Comparison of ENCODE assay signal across 22 cellular contexts in genomic region chr13:36323951-36324566, GRCh38. TPM values are rescaled to one million over a fixed set of nuclear protein-coding genes. Genes with fewer than 3 reads are reported as not detected.
A peak's percentile ranks its signal among the peaks of the same experiment; 100 is the strongest.
DNase-seq lines count a peak whose midpoint lies in the region; ATAC-seq, FAIRE-seq and TF ChIP-seq lines count a peak whose summit lies in the region.
"Had no signal": no experiment of that assay in that cellular context is flagged by ENCODE, and none has a peak within 500 bp of the region (broad histone marks: within the 10 kb centered on the region; RNA-seq: fewer than 3 reads in every experiment).

No MANE protein-coding gene starts in this region.

- no peak for TF ChIP-seq CTCF in SK-N-SH (IDR thresholded peaks at IDR 0.05)

- 75% methylated on average over 1 of the region's 1 CpG for WGBS in SK-N-SH (ENCODE audit: low lambda C conversion rate)
- 94 to 100% (median 96%) methylated on average over 1 of the region's 1 CpG for WGBS in small intestine, 3 donors

- no peak overlapping the region for H3K4me3 ChIP-seq in SK-N-SH (ENCODE audit: low read depth in 2 of 2, low read length in 1 of 2)
- H3K4me3 ChIP-seq in SJCRH30 = no peak overlapping the region
- H3K4me3 ChIP-seq in small intestine (ENCODE audit: low read depth in 1 of 2, low read length in 2 of 2) = no peak overlapping the region
- H3K4me3 ChIP-seq: esophagus squamous epithelium, upper lobe of left lung had no signal

- no peak for TF ChIP-seq EP300 in SK-N-SH (IDR thresholded peaks at IDR 0.05; ENCODE audit: borderline replicate concordance in 1 of 2, low read depth in 1 of 2, low read length in 1 of 2)

- CTCF ChIA-PET in SK-N-SH (lab: Yijun Ruan, JAX) = interaction anchor here (0.9 to 1.5 kb wide), 2 partner anchors 23 to 412 kb away, joined by 3 to 4 read pairs; no protein-coding TSS in a partner anchor

- H3F3A ChIP-seq in SK-N-SH (replicated peaks; ENCODE audit: insufficient read depth) = no peaks in the 10 kb centered on the region

- no peaks in the 10 kb centered on the region for H4K20me1 ChIP-seq in SK-N-SH (ENCODE audit: insufficient read depth)

- H3K36me3 ChIP-seq in SK-N-SH (replicated peaks in 1 of 2; ENCODE audit: control insufficient read depth in 1 of 2, insufficient read depth in 2 of 2, low read length in 1 of 2) = peaks cover 0 to 18% of the 10 kb centered on the region in 2 experiments
- H3K36me3 ChIP-seq in SJCRH30 = peaks cover 69% of the 10 kb centered on the region
- H3K36me3 ChIP-seq in small intestine (ENCODE audit: control insufficient read depth in 2 of 2, insufficient read depth in 2 of 2, low read length in 2 of 2) = no peaks in the 10 kb centered on the region

- POLR2A ChIA-PET in SK-N-SH (lab: Yijun Ruan, JAX) = no interaction called here

- H3K27me3 ChIP-seq in SK-N-SH (ENCODE audit: insufficient read depth) (no peaks in the 10 kb centered on the region), SJCRH30 (no peaks in the 10 kb centered on the region), small intestine (ENCODE audit: control insufficient read depth in 2 of 2, insufficient read depth in 2 of 2, low read length in 2 of 2) (no peaks in the 10 kb centered on the region)
- H3K27me3 ChIP-seq: esophagus squamous epithelium, upper lobe of left lung had no signal

- TF ChIP-seq RAD21 in SK-N-SH (IDR thresholded peaks at IDR 0.05; ENCODE audit: low read length) = no peak

- DNase-seq in SK-N-SH (no peak), SJCRH30 (peak; percentile 42 to 43), fibroblast of gingiva (ENCODE audit: low read depth) (peak; percentile 3), small intestine (peak; percentile 9), SKM-1 treated with dmso at 0.1 percent for 144 hours (lab: John Stamatoyannopoulos, UW; ENCODE audit: unreplicated experiment) (no peak), mesenteric fat pad (ENCODE audit: low spot score) (no peak), C1 segment of cervical spinal cord (lab: John Stamatoyannopoulos, UW) (no peak)
- DNase-seq: activated CD4-positive, alpha-beta T cell treated with anti-CD3 and anti-CD28 coated beads, Interleukin-2, amount 50 U/mL, for 4 hours; activated gamma-delta T cell; amniotic stem cell; effector CD8-positive, alpha-beta T cell; esophagus squamous epithelium; Kasumi-1; kidney; NCI-H1105 treated with DMSO at 0.1 percent for 48 hours; NCI-H524; SHP77; stimulated activated naive CD8-positive, alpha-beta T cell treated with anti-CD3 and anti-CD28 coated beads, Interleukin-15, Interleukin-2, amounts not matched to agents 100 U/mL and 50 U/mL, for 24 hours; upper lobe of left lung had no signal

- H2AFZ ChIP-seq in SK-N-SH (ENCODE audit: low read depth) = no peak overlapping the region

- H3K4me1 ChIP-seq in SK-N-SH (ENCODE audit: control insufficient read depth in 1 of 2, insufficient read depth in 2 of 2, low read depth in 1 of 2, low read length in 1 of 2) = no peaks in the 10 kb centered on the region
- peaks cover 12% of the 10 kb centered on the region for H3K4me1 ChIP-seq in SJCRH30
- no peaks in the 10 kb centered on the region for H3K4me1 ChIP-seq in small intestine (ENCODE audit: control insufficient read depth in 2 of 2, insufficient read depth in 1 of 2, low read depth in 1 of 2, low read length in 1 of 2)
- H3K4me1 ChIP-seq: esophagus squamous epithelium, upper lobe of left lung had no signal

- H3K9me3 ChIP-seq in SK-N-SH (no peaks in the 10 kb centered on the region), SJCRH30 (replicated peaks) (no peaks in the 10 kb centered on the region), small intestine (ENCODE audit: control insufficient read depth, low read depth) (no peaks in the 10 kb centered on the region)
- H3K9me3 ChIP-seq: esophagus squamous epithelium, upper lobe of left lung had no signal

- no peaks in the 10 kb centered on the region for H3K79me2 ChIP-seq in SK-N-SH (ENCODE audit: insufficient read depth)

- H3K9me2 ChIP-seq in SK-N-SH = 0 out of 2 replicates have a peak, but pooled peaks cover 3% of the 10 kb centered on the region

- no peak overlapping the region for H3K9ac ChIP-seq in SK-N-SH

- FAIRE-seq in small intestine (lab: Jason Lieb, UNC) = no peak
- FAIRE-seq: kidney had no signal

- H3K4me2 ChIP-seq in SK-N-SH = no peak overlapping the region

- no peak; the same call in 1 of the 3 replicates for ATAC-seq in SK-N-SH treated with all-trans-retinoic acid at 6 μM for 48 hours
- ATAC-seq: stimulated activated naive CD8-positive, alpha-beta T cell treated with anti-CD3 and anti-CD28 coated beads, Interleukin-15, Interleukin-2, amounts not matched to agents 100 U/mL and 50 U/mL, for 24 hours had no signal

- peak overlapping the region; percentile 3 to 53; a peak in 2 of 4 replicates for H3K27ac ChIP-seq in SK-N-SH (ENCODE audit: low read depth in 2 of 2, low read length in 1 of 2)
- H3K27ac ChIP-seq in SJCRH30 = peak overlapping the region; percentile 68
- no peak overlapping the region for H3K27ac ChIP-seq in small intestine (ENCODE audit: low read depth in 1 of 2, low read length in 1 of 2)
- H3K27ac ChIP-seq: 22Rv1, esophagus squamous epithelium, upper lobe of left lung, VCaP had no signal

TF ChIP-seq in SK-N-SH, 30 proteins besides CTCF, POLR2A, EP300 and RAD21:
- TF ChIP-seq TAF1 (IDR thresholded peaks at IDR 0.05; ENCODE audit: borderline replicate concordance, low read depth, low read length) = no peak
- peak; percentile 22; the same call in 1 of the 2 replicates for TF ChIP-seq TCF12 (IDR thresholded peaks at IDR 0.05)
- TF ChIP-seq RCOR1 (IDR thresholded peaks at IDR 0.05; ENCODE audit: low read length) = no peak
- no peak for TF ChIP-seq GABPA (IDR thresholded peaks at IDR 0.05; ENCODE audit: low read depth)
- no peak for TF ChIP-seq MEF2A (IDR thresholded peaks at IDR 0.05; ENCODE audit: borderline replicate concordance, low read depth)
- TF ChIP-seq FOXM1 (IDR thresholded peaks at IDR 0.05; ENCODE audit: low read depth) = no peak
- no peak for TF ChIP-seq CHD2 (IDR thresholded peaks at IDR 0.05; ENCODE audit: low read length, partially characterized antibody)
- TF ChIP-seq FOSL2 (IDR thresholded peaks at IDR 0.05; ENCODE audit: borderline replicate concordance, low read depth) = no peak
TF ChIP-seq in SK-N-SH: peak in this region for 1.

TF ChIP-seq in SK-N-SH treated with all-trans-retinoic acid at 6 μM for 48 hours, 23 proteins besides CTCF, POLR2A, EP300 and RAD21 (continues in another document):
- TF ChIP-seq, protein P1, sequence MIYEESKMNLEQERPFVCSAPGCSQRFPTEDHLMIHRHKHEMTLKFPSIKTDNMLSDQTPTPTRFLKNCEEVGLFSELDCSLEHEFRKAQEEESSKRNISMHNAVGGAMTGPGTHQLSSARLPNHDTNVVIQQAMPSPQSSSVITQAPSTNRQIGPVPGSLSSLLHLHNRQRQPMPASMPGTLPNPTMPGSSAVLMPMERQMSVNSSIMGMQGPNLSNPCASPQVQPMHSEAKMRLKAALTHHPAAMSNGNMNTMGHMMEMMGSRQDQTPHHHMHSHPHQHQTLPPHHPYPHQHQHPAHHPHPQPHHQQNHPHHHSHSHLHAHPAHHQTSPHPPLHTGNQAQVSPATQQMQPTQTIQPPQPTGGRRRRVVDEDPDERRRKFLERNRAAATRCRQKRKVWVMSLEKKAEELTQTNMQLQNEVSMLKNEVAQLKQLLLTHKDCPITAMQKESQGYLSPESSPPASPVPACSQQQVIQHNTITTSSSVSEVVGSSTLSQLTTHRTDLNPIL (CRISPR knock-in tag; IDR thresholded peaks at IDR 0.05; ENCODE audit: low read depth) = no peak
- TF ChIP-seq PATZ1 (CRISPR knock-in tag; IDR thresholded peaks at IDR 0.05; ENCODE audit: borderline replicate concordance) (no peak), TOX (CRISPR knock-in tag; IDR thresholded peaks at IDR 0.05; ENCODE audit: borderline replicate concordance) (no peak), GLIS3 (CRISPR knock-in tag; IDR thresholded peaks at IDR 0.05) (no peak)
- TF ChIP-seq, protein P2, sequence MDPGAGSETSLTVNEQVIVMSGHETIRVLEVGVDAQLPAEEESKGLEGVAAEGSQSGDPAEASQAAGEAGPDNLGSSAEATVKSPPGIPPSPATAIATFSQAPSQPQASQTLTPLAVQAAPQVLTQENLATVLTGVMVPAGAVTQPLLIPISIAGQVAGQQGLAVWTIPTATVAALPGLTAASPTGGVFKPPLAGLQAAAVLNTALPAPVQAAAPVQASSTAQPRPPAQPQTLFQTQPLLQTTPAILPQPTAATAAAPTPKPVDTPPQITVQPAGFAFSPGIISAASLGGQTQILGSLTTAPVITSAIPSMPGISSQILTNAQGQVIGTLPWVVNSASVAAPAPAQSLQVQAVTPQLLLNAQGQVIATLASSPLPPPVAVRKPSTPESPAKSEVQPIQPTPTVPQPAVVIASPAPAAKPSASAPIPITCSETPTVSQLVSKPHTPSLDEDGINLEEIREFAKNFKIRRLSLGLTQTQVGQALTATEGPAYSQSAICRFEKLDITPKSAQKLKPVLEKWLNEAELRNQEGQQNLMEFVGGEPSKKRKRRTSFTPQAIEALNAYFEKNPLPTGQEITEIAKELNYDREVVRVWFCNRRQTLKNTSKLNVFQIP (CRISPR knock-in tag; IDR thresholded peaks at IDR 0.05; ENCODE audit: borderline replicate concordance, low read depth) = no peak

RNA-seq across cellular contexts. Expression of gene SPART, which starts 22.1 kb away (rescaled TPM):
- polyA plus RNA-seq in SK-N-SH (2012; rRNA removed) = 4.8 and 8.4 TPM in 2 replicates
- 7.6 TPM in 2 replicates for polyA plus RNA-seq in SK-N-SH (2012; cell fraction: cytosol; rRNA removed)
- 2.0 and 8.8 TPM in 2 replicates for polyA plus RNA-seq in SK-N-SH (2012; cell fraction: nucleus; rRNA removed)
- total RNA-seq in SJCRH30 (2014; rRNA removed; shearing (Covaris generic)) = 130 and 136 TPM in 2 replicates
- polyA plus RNA-seq in small intestine = 10 to 100 TPM in 2 of 3 donors, 1 to 10 TPM in 1; 3.4 to 13.7 (median 11.1) TPM
- 101 TPM for total RNA-seq in mesenteric fat pad

RNA-seq across cellular contexts. Expression of gene CCDC169, which starts 26.4 kb away (rescaled TPM):
- 1.8 and 3.1 TPM in 2 replicates for polyA plus RNA-seq in SK-N-SH (2012; rRNA removed)
- 3.0 and 3.9 TPM in 2 replicates for polyA plus RNA-seq in SK-N-SH (2012; cell fraction: cytosol; rRNA removed)
- polyA plus RNA-seq in SK-N-SH (2012; cell fraction: nucleus; rRNA removed) = 0.89 and 3.0 TPM in 2 replicates
- total RNA-seq in SJCRH30 (2014; rRNA removed; shearing (Covaris generic)) = 5.6 and 8.5 TPM in 2 replicates
- under 1 TPM in 1 of 3 donors, not detected in 2; 0.37 TPM for polyA plus RNA-seq in small intestine
- total RNA-seq in mesenteric fat pad = 0.48 TPM

Comparison
In these comparisons a context has a peak if more than half of its experiments do, and no peak if none do; other contexts are left out.
1. DNase-seq: peak in SJCRH30 (2 of 2), fibroblast of gingiva (single experiment) and small intestine (single experiment); none in SK-N-SH (single experiment), SKM-1 treated with dmso at 0.1 percent for 144 hours (single experiment), mesenteric fat pad (single experiment) and C1 segment of cervical spinal cord (0 of 14).
2. H3K27ac ChIP-seq: peak in SK-N-SH (2 of 2) and SJCRH30 (single experiment); none in small intestine (0 of 2).